In genomic region chr16:85390511-85391174, GRCh38 we compare ENCODE assay signal across 8 cellular contexts.
DNase-seq lines count a peak whose midpoint lies in the region; ATAC-seq and TF ChIP-seq lines count a peak whose summit lies in the region.

No MANE protein-coding gene starts in this region.

- peaks cover 6 to 20% of the 10 kb centered on the region in 2 donors for H3K4me1 ChIP-seq in thyroid gland

- H3K27ac ChIP-seq in thyroid gland: no peak overlapping the region

- ATAC-seq in left ventricle myocardium superior (peak; percentile 77), GM19397 (IDR thresholded peaks at IDR 0.05; ENCODE audit: unreplicated experiment) (no peak), GM18517 (IDR thresholded peaks at IDR 0.05; ENCODE audit: unreplicated experiment) (no peak)

- TF ChIP-seq POLR2A in thyroid gland (IDR thresholded peaks at IDR 0.05): no peak

- no peaks in the 10 kb centered on the region for H3K9me3 ChIP-seq in thyroid gland

- H3K36me3 ChIP-seq in thyroid gland: no peaks in the 10 kb centered on the region

- no peaks in the 10 kb centered on the region for H3K27me3 ChIP-seq in thyroid gland

- intact Hi-C loops in left ventricle myocardium superior (cut with micrococcal nuclease): no loop called here
- intact Hi-C loops in thyroid gland (cut with DNase I): loop anchor here (10.0 kb wide), 1 partner anchor 324 kb away; no protein-coding TSS in a partner anchor

- 76 to 79% methylated on average over 18 to 21 of the region's 24 CpGs for WGBS in thyroid gland, 2 donors

- no peak for TF ChIP-seq CTCF in thyroid gland (IDR thresholded peaks at IDR 0.05)

- DNase-seq in NCI-H1436 (lab: John Stamatoyannopoulos, UW) (peak; percentile 32), NCI-H1436 treated with DMSO at 0.1 percent for 48 hours (lab: John Stamatoyannopoulos, UW) (no peak), T1000 (lab: John Stamatoyannopoulos, UW) (peak; percentile 83), left ventricle myocardium superior (peak; percentile 80), thyroid gland (peak; percentile 42 to 45), SW 1271 (lab: John Stamatoyannopoulos, UW) (no peak)

- H3K4me3 ChIP-seq in thyroid gland (replicated peaks in 1 of 3): no peak overlapping the region

Comparison
In these comparisons a context has a peak if more than half of its experiments do, and no peak if none do; other contexts are left out.
1. DNase-seq: peak in NCI-H1436 (single experiment), T1000 (single experiment), left ventricle myocardium superior (single experiment) and thyroid gland (2 of 2); none in NCI-H1436 treated with DMSO at 0.1 percent for 48 hours (single experiment) and SW 1271 (0 of 2).